33 cellular contexts compared by ENCODE assay signal in the genomic region with DNA sequence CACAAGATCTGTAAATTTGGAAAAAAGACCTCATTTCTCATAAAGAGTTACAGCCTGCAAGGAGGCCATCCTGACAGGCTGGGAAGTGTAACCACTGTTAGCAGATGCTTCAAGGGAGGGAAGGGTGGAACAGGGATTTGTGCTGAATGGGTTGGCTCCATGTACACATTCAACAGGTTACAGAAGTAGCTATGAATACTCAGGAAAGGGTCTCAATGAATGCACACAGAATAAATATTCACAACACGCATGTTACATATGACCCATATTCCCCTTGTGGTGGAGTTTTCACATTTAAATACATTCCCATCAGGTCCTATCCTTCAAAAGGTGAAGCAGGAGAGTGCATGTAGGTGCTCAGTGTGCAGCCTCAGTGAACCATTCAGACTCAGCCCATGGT.
"Had no signal": no experiment of that assay in that cellular context is flagged by ENCODE, and none has a peak within 500 bp of the region (broad histone marks: within the 10 kb centered on the region; RNA-seq: fewer than 3 reads in every experiment).

No MANE protein-coding gene starts in this region.

- H3K4me3 Mint-ChIP-seq: activated CD4-positive, alpha-beta memory T cell treated with anti-CD3 and anti-CD28 coated beads for 36 hours; activated CD4-positive, alpha-beta T cell treated with anti-CD3 and anti-CD28 coated beads for 36 hours; activated CD4-positive, alpha-beta T cell treated with anti-CD3 and anti-CD28 coated beads, Interleukin-2, amount 10 ng/mL, durations not matched to agents 24 days and 14 days; activated CD8-positive, alpha-beta memory T cell treated with anti-CD3 and anti-CD28 coated beads, Interleukin-2, amount 10 ng/mL, durations not matched to agents 7 days and 5 days; activated CD8-positive, alpha-beta T cell treated with anti-CD3 and anti-CD28 coated beads, Interleukin-2, amount 10 ng/mL, durations not matched to agents 7 days and 5 days; activated naive CD8-positive, alpha-beta T cell; activated T-cell treated with anti-CD3 and anti-CD28 coated beads, Interleukin-2, amount 50 U/mL, for 24 hours; activated T-cell treated with anti-CD3 and anti-CD28 coated beads, Interleukin-2, amount 50 U/mL, for 72 hours; activated T-helper 17 cell treated with anti-CD3 and anti-CD28 coated beads, Interleukin-2, amount 50 U/mL, for 72 hours had no signal

- H3K36me3 Mint-ChIP-seq: activated CD4-positive, alpha-beta memory T cell treated with anti-CD3 and anti-CD28 coated beads for 36 hours; activated CD8-positive, alpha-beta memory T cell treated with anti-CD3 and anti-CD28 coated beads, Interleukin-2, amount 10 ng/mL, durations not matched to agents 7 days and 5 days; activated naive CD8-positive, alpha-beta T cell had no signal

- FAIRE-seq: endometrium, endothelial cell of umbilical vein, frontal cortex had no signal

- H3K27ac Mint-ChIP-seq: activated CD4-positive, alpha-beta memory T cell treated with anti-CD3 and anti-CD28 coated beads for 36 hours; activated CD4-positive, alpha-beta T cell treated with anti-CD3 and anti-CD28 coated beads for 36 hours; activated CD4-positive, alpha-beta T cell treated with anti-CD3 and anti-CD28 coated beads, Interleukin-2, amount 10 ng/mL, durations not matched to agents 24 days and 14 days; activated CD8-positive, alpha-beta memory T cell treated with anti-CD3 and anti-CD28 coated beads, Interleukin-2, amount 10 ng/mL, durations not matched to agents 7 days and 5 days; activated CD8-positive, alpha-beta T cell treated with anti-CD3 and anti-CD28 coated beads, Interleukin-2, amount 10 ng/mL, durations not matched to agents 7 days and 5 days; activated naive CD8-positive, alpha-beta T cell; activated T-cell treated with anti-CD3 and anti-CD28 coated beads, Interleukin-2, amount 50 U/mL, for 24 hours; activated T-cell treated with anti-CD3 and anti-CD28 coated beads, Interleukin-2, amount 50 U/mL, for 72 hours; activated T-helper 17 cell treated with anti-CD3 and anti-CD28 coated beads, Interleukin-2, amount 50 U/mL, for 72 hours had no signal

- ATAC-seq: activated CD4-positive, alpha-beta T cell treated with anti-CD3 and anti-CD28 coated beads for 36 hours; activated CD8-positive, alpha-beta memory T cell treated with anti-CD3 and anti-CD28 coated beads, Interleukin-2, amount 10 ng/mL, durations not matched to agents 7 days and 5 days; activated CD8-positive, alpha-beta T cell treated with anti-CD3 and anti-CD28 coated beads, Interleukin-2, amount 10 ng/mL, durations not matched to agents 7 days and 5 days; activated T-cell treated with anti-CD3 and anti-CD28 coated beads, Interleukin-2, amount 50 U/mL, for 72 hours; activated T-helper 17 cell treated with anti-CD3 and anti-CD28 coated beads, Interleukin-2, amount 50 U/mL, for 72 hours; body of pancreas; esophagus mucosa had no signal

- H3K36me3 ChIP-seq: cardiac muscle cell, colonic mucosa had no signal

- H3K27me3 Mint-ChIP-seq: activated CD4-positive, alpha-beta memory T cell treated with anti-CD3 and anti-CD28 coated beads for 36 hours; activated CD4-positive, alpha-beta T cell treated with anti-CD3 and anti-CD28 coated beads for 36 hours; activated CD4-positive, alpha-beta T cell treated with anti-CD3 and anti-CD28 coated beads, Interleukin-2, amount 10 ng/mL, durations not matched to agents 24 days and 14 days; activated CD8-positive, alpha-beta memory T cell treated with anti-CD3 and anti-CD28 coated beads, Interleukin-2, amount 10 ng/mL, durations not matched to agents 7 days and 5 days; activated naive CD8-positive, alpha-beta T cell; activated T-cell treated with anti-CD3 and anti-CD28 coated beads, Interleukin-2, amount 50 U/mL, for 24 hours; activated T-helper 17 cell treated with anti-CD3 and anti-CD28 coated beads, Interleukin-2, amount 50 U/mL, for 72 hours had no signal

- DNase-seq: activated CD4-positive, alpha-beta memory T cell treated with anti-CD3 and anti-CD28 coated beads for 36 hours; activated CD4-positive, alpha-beta T cell treated with anti-CD3 and anti-CD28 coated beads for 36 hours; activated CD4-positive, alpha-beta T cell treated with anti-CD3 and anti-CD28 coated beads, Interleukin-2, amount 10 ng/mL, durations not matched to agents 24 days and 14 days; activated CD4-positive, CD25-positive, alpha-beta regulatory T cell; activated CD4-positive, CD25-positive, alpha-beta regulatory T cell treated with anti-CD3 and anti-CD28 coated beads, Interleukin-2, amount 50 U/mL, for 72 hours; activated CD8-positive, alpha-beta memory T cell treated with anti-CD3 and anti-CD28 coated beads, Interleukin-2, amount 10 ng/mL, durations not matched to agents 7 days and 5 days; activated CD8-positive, alpha-beta memory T cell treated with anti-CD3 and anti-CD28 coated beads, Interleukin-2, amount 50 U/mL, for 4 hours; activated CD8-positive, alpha-beta T cell treated with anti-CD3 and anti-CD28 coated beads, Interleukin-2, amount 10 ng/mL, durations not matched to agents 7 days and 5 days; activated effector memory CD4-positive, alpha-beta T cell treated with Interleukin-2 at 50 U/mL for 16 hours; activated gamma-delta T cell treated with Interleukin-2 at 50 U/mL for 16 hours; activated naive CD4-positive, alpha-beta T cell treated with anti-CD3 and anti-CD28 coated beads, Interleukin-2, amount 50 U/mL, for 16 hours; activated naive CD4-positive, alpha-beta T cell treated with Interleukin-2 at 50 U/mL for 16 hours; activated T-cell treated with anti-CD3 and anti-CD28 coated beads for 4 hours; activated T-cell treated with anti-CD3 and anti-CD28 coated beads, Interleukin-2, amount 50 U/mL, for 24 hours; activated T-cell treated with anti-CD3 and anti-CD28 coated beads, Interleukin-2, amount 50 U/mL, for 72 hours; amniotic stem cell; anterior cingulate cortex; body of pancreas; central memory CD4-positive, alpha-beta T cell; cerebellar nuclear complex; colonic mucosa; effector CD8-positive, alpha-beta T cell; foreskin fibroblast; glutamatergic neuron; T-helper 2 cell had no signal

- H3K4me1 Mint-ChIP-seq: activated CD4-positive, alpha-beta T cell treated with anti-CD3 and anti-CD28 coated beads for 36 hours; activated CD4-positive, alpha-beta T cell treated with anti-CD3 and anti-CD28 coated beads, Interleukin-2, amount 10 ng/mL, durations not matched to agents 24 days and 14 days; activated CD8-positive, alpha-beta memory T cell treated with anti-CD3 and anti-CD28 coated beads, Interleukin-2, amount 10 ng/mL, durations not matched to agents 7 days and 5 days; activated T-helper 17 cell treated with anti-CD3 and anti-CD28 coated beads, Interleukin-2, amount 50 U/mL, for 72 hours had no signal

- H3K27me3 ChIP-seq: body of pancreas, cardiac muscle cell, colonic mucosa had no signal

- H3K4me3 ChIP-seq: body of pancreas, cardiac muscle cell, colonic mucosa had no signal

- H3K27ac ChIP-seq: body of pancreas, cardiac muscle cell, colonic mucosa, epithelial cell of prostate had no signal

- H3K4me1 ChIP-seq: body of pancreas, colonic mucosa had no signal

- H3K9me3 ChIP-seq: body of pancreas, colonic mucosa had no signal
